In genomic region chr12:121812921-121813896, GRCh38 we compare ENCODE assay signal across 9 cellular contexts. TPM values are rescaled to one million over a fixed set of nuclear protein-coding genes. Genes with fewer than 3 reads are reported as not detected.
A peak's percentile ranks its signal among the peaks of the same experiment; 100 is the strongest.
DNase-seq lines count a peak whose midpoint lies in the region; ATAC-seq and TF ChIP-seq lines count a peak whose summit lies in the region.
"Had no signal": no experiment of that assay in that cellular context is flagged by ENCODE, and none has a peak within 500 bp of the region (broad histone marks: within the 10 kb centered on the region; RNA-seq: fewer than 3 reads in every experiment).

No MANE protein-coding gene starts in this region.

- H3K36me3 ChIP-seq in BLaER1 treated with 17β-estradiol and CSF1 and Interleukin-3, amounts not matched to agents 10 nM and 100 nM = peaks cover 76 to 92% (median 86%) of the 10 kb centered on the region in 11 experiments

- H3K36me3 Mint-ChIP-seq in natural killer cell = peaks cover 6% of the 10 kb centered on the region

- H3K4me1 Mint-ChIP-seq in natural killer cell = peaks cover 30 to 44% of the 10 kb centered on the region in 2 donors

- H4K20me1 ChIP-seq in BLaER1 treated with 17β-estradiol and CSF1 and Interleukin-3, amounts not matched to agents 10 nM and 100 nM = peaks cover 51 to 94% (median 89%) of the 10 kb centered on the region in 11 experiments

- ATAC-seq in natural killer cell (no peak), foreskin keratinocyte (no peak), HG02763 (IDR thresholded peaks at IDR 0.05; ENCODE audit: unreplicated experiment) (no peak), HG03280 (IDR thresholded peaks at IDR 0.05; ENCODE audit: unreplicated experiment) (no peak)

- H3K4me2 ChIP-seq in BLaER1 treated with 17β-estradiol and CSF1 and Interleukin-3, amounts not matched to agents 10 nM and 100 nM = peak overlapping the region; percentile 89 to 99 (median 96)

- H3K4me3 ChIP-seq in BLaER1 treated with 17β-estradiol and CSF1 and Interleukin-3, amounts not matched to agents 10 nM and 100 nM = peak overlapping the region; percentile 53 to 76 (median 64); a peak in 19 of 20 replicates
- H3K4me3 ChIP-seq in dorsolateral prefrontal cortex = peak overlapping the region in 57 of 59 donors; percentile 37 to 74 (median 62)

- DNase-seq in NOMO-1 treated with DMSO at 0.1 percent for 48 hours (lab: John Stamatoyannopoulos, UW; ENCODE audit: unreplicated experiment) = peak; percentile 37
- DNase-seq in dorsolateral prefrontal cortex = no peak
- no peak for DNase-seq in natural killer cell
- no peak for DNase-seq in NCI-H1048 (lab: John Stamatoyannopoulos, UW)
- no peak for DNase-seq in foreskin keratinocyte
- DNase-seq: activated CD4-positive, CD25-positive, alpha-beta regulatory T cell had no signal

- peak overlapping the region in 9 of 11 experiments; percentile 14 to 81 (median 40); a peak in 14 of 22 replicates for H3K27ac ChIP-seq in BLaER1 treated with 17β-estradiol and CSF1 and Interleukin-3, amounts not matched to agents 10 nM and 100 nM
- H3K27ac ChIP-seq in dorsolateral prefrontal cortex = peak overlapping the region in 6 of 59 donors; percentile 5 to 65 (median 36)
- no peak overlapping the region for H3K27ac ChIP-seq in foreskin keratinocyte

- TF ChIP-seq CTCF in dorsolateral prefrontal cortex (IDR thresholded peaks at IDR 0.05 in 54 of 56, conservative IDR thresholded peaks at IDR 0.05 in 2 of 56; ENCODE audit: low read depth in 1 of 56, partially characterized antibody in 56 of 56) (no peak), natural killer cell (IDR thresholded peaks at IDR 0.05) (no peak), foreskin keratinocyte (conservative IDR thresholded peaks at IDR 0.05) (no peak)

- H3K4me3 Mint-ChIP-seq in natural killer cell = peak overlapping the region; percentile 55

- intact Hi-C loops in dorsolateral prefrontal cortex (cut with DNase I) (loop anchor here (1.0 to 5.0 kb wide), 5 partner anchors 18 to 116 kb away; partner anchors contain the start of gene PSMD9 (in 1 of the 2)), natural killer cell (cut with micrococcal nuclease) (loop anchor here (1.0 to 5.0 kb wide), 2 partner anchors 18 to 36 kb away; no protein-coding TSS in a partner anchor)

- H3K27me3 Mint-ChIP-seq in natural killer cell (ENCODE audit: low read depth in 2 of 2) = no peaks in the 10 kb centered on the region

- no peaks in the 10 kb centered on the region for H3K9me3 Mint-ChIP-seq in natural killer cell

- H3K27ac Mint-ChIP-seq in natural killer cell = peak overlapping the region in 1 of 2 donors; percentile 35

- no peaks in the 10 kb centered on the region for H3K9me3 ChIP-seq in BLaER1 treated with 17β-estradiol and CSF1 and Interleukin-3, amounts not matched to agents 10 nM and 100 nM (replicated peaks in 1 of 11)

- peaks cover 41 to 61% (median 53%) of the 10 kb centered on the region in 10 experiments for H3K4me1 ChIP-seq in BLaER1 treated with 17β-estradiol and CSF1 and Interleukin-3, amounts not matched to agents 10 nM and 100 nM
- no peaks in the 10 kb centered on the region for H3K4me1 ChIP-seq in foreskin keratinocyte

- H3K9ac ChIP-seq in BLaER1 treated with 17β-estradiol and CSF1 and Interleukin-3, amounts not matched to agents 10 nM and 100 nM = peak overlapping the region in 10 of 11 experiments; percentile 43 to 80 (median 76); a peak in 19 of 22 replicates

- H3K27me3 ChIP-seq in BLaER1 treated with 17β-estradiol and CSF1 and Interleukin-3, amounts not matched to agents 10 nM and 100 nM = no peaks in the 10 kb centered on the region
- H3K27me3 ChIP-seq in dorsolateral prefrontal cortex (no peaks in the 10 kb centered on the region), foreskin keratinocyte (no peaks in the 10 kb centered on the region)

RNA-seq across cellular contexts. Expression of gene SETD1B, which starts 9.4 kb away (rescaled TPM):
- total RNA-seq in dorsolateral prefrontal cortex = 10 to 100 TPM; 15.5 to 29.9 (median 23.0) TPM
- 10 to 100 TPM; 55.1 to 57.5 (median 56.2) TPM for total RNA-seq in natural killer cell
- total RNA-seq in foreskin keratinocyte = 5.5 and 6.1 TPM in 2 replicates
- 2.2 and 2.6 TPM in 2 replicates for polyA plus RNA-seq in foreskin keratinocyte

RNA-seq across cellular contexts. Expression of gene RHOF, which starts 19.7 kb away (rescaled TPM):
- 10 to 100 TPM; 18.1 to 42.5 (median 27.4) TPM for total RNA-seq in dorsolateral prefrontal cortex
- 100 to 1,000 TPM; 146 to 201 (median 177) TPM for total RNA-seq in natural killer cell
- total RNA-seq in foreskin keratinocyte = 5.0 and 5.5 TPM in 2 replicates
- 4.8 and 6.0 TPM in 2 replicates for polyA plus RNA-seq in foreskin keratinocyte

RNA-seq across cellular contexts. Expression of gene HPD, which starts 45.5 kb away (rescaled TPM):
- total RNA-seq in dorsolateral prefrontal cortex (under 1 TPM in 19 of 120 experiments, not detected in 101; 0.29 to 0.94 (median 0.41) TPM), natural killer cell (not detected), foreskin keratinocyte (not detected in 2 replicates)
- polyA plus RNA-seq in foreskin keratinocyte = not detected in 2 replicates
